ENCODE assay signal across 24 cellular contexts in genomic region chr12:51714666-51715065, GRCh38.
DNase-seq lines count a peak whose midpoint lies in the region; ATAC-seq and TF ChIP-seq lines count a peak whose summit lies in the region.
"Had no signal": no experiment of that assay in that cellular context is flagged by ENCODE, and none has a peak within 500 bp of the region (broad histone marks: within the 10 kb centered on the region; RNA-seq: fewer than 3 reads in every experiment).

No MANE protein-coding gene starts in this region.

- no peaks in the 10 kb centered on the region for H3K27me3 ChIP-seq in PC-3 (ENCODE audit: low read length)
- H3K27me3 ChIP-seq: gastroesophageal sphincter, sigmoid colon, suprapubic skin had no signal

- DNase-seq in A172 (ENCODE audit: low spot score) (peak; percentile 52), GM04503 (ENCODE audit: low read depth) (peak; percentile 45), PC-3 (peak; percentile 83), fibroblast of villous mesenchyme (ENCODE audit: low read depth) (peak; percentile 29), LoVo (ENCODE audit: low spot score) (no peak)
- no peak for DNase-seq in stimulated activated CD4-positive, alpha-beta T cell treated with anti-CD3 and anti-CD28 coated beads, Interleukin-4, amount 100 ng/mL, for 24 hours
- DNase-seq: activated CD4-positive, alpha-beta T cell treated with anti-CD3 and anti-CD28 coated beads for 4 hours; activated CD8-positive, alpha-beta memory T cell treated with anti-CD3 and anti-CD28 coated beads, Interleukin-2, amount 10 ng/mL, durations not matched to agents 7 days and 5 days; activated naive CD8-positive, alpha-beta T cell treated with anti-CD3 and anti-CD28 coated beads for 36 hours; cerebellar nuclear complex; H9; islet precursor cell; NCI-H187; Right ventricle myocardium superior; sigmoid colon; T-cell had no signal

- no peaks in the 10 kb centered on the region for H4K20me1 ChIP-seq in PC-3 (ENCODE audit: low read length)

- H3K4me1 ChIP-seq in PC-3 (ENCODE audit: insufficient read depth, low read length) = peaks cover 16% of the 10 kb centered on the region
- H3K4me1 ChIP-seq: gastroesophageal sphincter, sigmoid colon, suprapubic skin had no signal

- intact Hi-C loops in PC-3 (cut with micrococcal nuclease) = no loop called here

- H3K36me3 ChIP-seq in PC-3 (ENCODE audit: low read depth, low read length) = no peaks in the 10 kb centered on the region
- H3K36me3 ChIP-seq: gastroesophageal sphincter, sigmoid colon, suprapubic skin had no signal

- CTCF ChIA-PET in PC-3 (lab: Charles Lee) = no interaction called here

- no peak overlapping the region for H3K9ac ChIP-seq in PC-3 (ENCODE audit: low read length)
- H3K9ac ChIP-seq: KMS-11 had no signal

- peak; percentile 96 for ATAC-seq in PC-3
- no peak for ATAC-seq in HG03432 (IDR thresholded peaks at IDR 0.05; ENCODE audit: unreplicated experiment)
- no peak for ATAC-seq in HG02642 (IDR thresholded peaks at IDR 0.05; ENCODE audit: poor library complexity, unreplicated experiment)
- ATAC-seq: activated CD8-positive, alpha-beta memory T cell treated with anti-CD3 and anti-CD28 coated beads, Interleukin-2, amount 10 ng/mL, durations not matched to agents 7 days and 5 days; gastroesophageal sphincter; stimulated activated effector memory CD8-positive, alpha-beta T cell treated with anti-CD3 and anti-CD28 coated beads, Interleukin-12 subunit alpha, Interleukin-12 subunit beta, amount 100 ng/mL, for 72 hours; T-cell had no signal

- H2AFZ ChIP-seq in PC-3 (ENCODE audit: low read length) = 0 out of 2 replicates have a peak overlapping the region, but pooled peaks have one; percentile 3

- H3K9me3 ChIP-seq in PC-3 (ENCODE audit: low read length) = no peaks in the 10 kb centered on the region
- H3K9me3 ChIP-seq: gastroesophageal sphincter, sigmoid colon, suprapubic skin had no signal

- peak overlapping the region; percentile 65 for H3K27ac ChIP-seq in PC-3 (ENCODE audit: low read length)
- H3K27ac ChIP-seq: 22Rv1, C4-2B, gastroesophageal sphincter, KMS-11, sigmoid colon, suprapubic skin had no signal

- H3K79me2 ChIP-seq in PC-3 (ENCODE audit: low read length) = no peaks in the 10 kb centered on the region

- H3K4me2 ChIP-seq in PC-3 (ENCODE audit: low read length) = peak overlapping the region; percentile 55
- H3K4me2 ChIP-seq: KMS-11 had no signal

- H3K4me3 ChIP-seq in PC-3 (ENCODE audit: low read length) (0 out of 2 replicates have a peak overlapping the region, but pooled peaks have one; percentile 3), fibroblast of villous mesenchyme (ENCODE audit: low read depth, low read length) (no peak overlapping the region)
- H3K4me3 ChIP-seq: gastroesophageal sphincter, sigmoid colon, suprapubic skin had no signal

- no peaks in the 10 kb centered on the region for H3F3A ChIP-seq in PC-3 (ENCODE audit: low read length, unreplicated experiment)

- no peaks in the 10 kb centered on the region for H3K9me2 ChIP-seq in PC-3 (replicated peaks; ENCODE audit: low read length)

- no TSS peak for BruUV-seq in PC-3 (replicated peaks; lab: Mats Ljungman, UMichigan)

- POLR2A ChIA-PET in PC-3 (lab: Charles Lee; ENCODE audit: unreplicated experiment) = no interaction called here

- no peak for TF ChIP-seq CTCF in PC-3 (conservative IDR thresholded peaks at IDR 0.05; ENCODE audit: low read depth, low read length)
- no peak for TF ChIP-seq CTCF in fibroblast of villous mesenchyme (IDR thresholded peaks at IDR 0.05; ENCODE audit: insufficient read depth, low read depth, low read length)

Comparison
In these comparisons a context has a peak if more than half of its experiments do, and no peak if none do; other contexts are left out.
1. DNase-seq: peak in A172 (single experiment), GM04503 (single experiment), PC-3 (single experiment) and fibroblast of villous mesenchyme (single experiment); none in stimulated activated CD4-positive, alpha-beta T cell treated with anti-CD3 and anti-CD28 coated beads, Interleukin-4, amount 100 ng/mL, for 24 hours (single experiment) and LoVo (single experiment).